Comparison of ENCODE assay signal across 8 cellular contexts in genomic region chr12:123973552-123974341, GRCh38. TPM values are rescaled to one million over a fixed set of nuclear protein-coding genes. Genes with fewer than 3 reads are reported as not detected.
A peak's percentile ranks its signal among the peaks of the same experiment; 100 is the strongest.
DNase-seq lines count a peak whose midpoint lies in the region; ATAC-seq and FAIRE-seq lines count a peak whose summit lies in the region.

No MANE protein-coding gene starts in this region.

- DNase-seq in A172 (ENCODE audit: low spot score) (peak; percentile 25), T-helper 17 cell (peak; percentile 9 to 16 (median 11)), left lobe of liver (ENCODE audit: low spot score) (peak; percentile 64), GM19239 (ENCODE audit: insufficient read length, low spot score) (no peak)
- DNase-seq in central memory CD8-positive, alpha-beta T cell (ENCODE audit: low spot score in 2 of 2) = no peak
- peak; percentile 12 for DNase-seq in stimulated activated CD4-positive, alpha-beta T cell treated with anti-CD3 and anti-CD28 coated beads, Interleukin-4, amount 100 ng/mL, for 24 hours

- H3K9me3 Mint-ChIP-seq in central memory CD8-positive, alpha-beta T cell = no peaks in the 10 kb centered on the region

- H3K27ac Mint-ChIP-seq in T-helper 17 cell = peak overlapping the region; percentile 78
- peak overlapping the region; percentile 96 for H3K27ac Mint-ChIP-seq in central memory CD8-positive, alpha-beta T cell (ENCODE audit: low read depth)

- peaks cover 5% of the 10 kb centered on the region for H3K36me3 Mint-ChIP-seq in T-helper 17 cell (ENCODE audit: low read depth)
- peaks cover 14% of the 10 kb centered on the region for H3K36me3 Mint-ChIP-seq in central memory CD8-positive, alpha-beta T cell (ENCODE audit: insufficient read depth)

- H3K4me3 Mint-ChIP-seq in T-helper 17 cell = peak overlapping the region; percentile 98
- H3K4me3 Mint-ChIP-seq in central memory CD8-positive, alpha-beta T cell = peak overlapping the region; percentile 97

- no peaks in the 10 kb centered on the region for H3K9me3 ChIP-seq in T-helper 17 cell (ENCODE audit: control insufficient read depth, low read length, poor library complexity, severe bottlenecking)

- no peaks in the 10 kb centered on the region for H3K27me3 Mint-ChIP-seq in T-helper 17 cell
- H3K27me3 Mint-ChIP-seq in central memory CD8-positive, alpha-beta T cell = no peaks in the 10 kb centered on the region

- ATAC-seq in GM18858 (IDR thresholded peaks at IDR 0.05; ENCODE audit: unreplicated experiment) = peak; percentile 8
- ATAC-seq in HG03439 (IDR thresholded peaks at IDR 0.05; ENCODE audit: unreplicated experiment) = peak; percentile 26
- ATAC-seq in T-helper 17 cell = no peak
- no peak for ATAC-seq in central memory CD8-positive, alpha-beta T cell (replicated peaks; ENCODE audit: extremely low read depth, poor library complexity, severe bottlenecking)
- ATAC-seq in left lobe of liver = peak; percentile 6

- H3K4me1 Mint-ChIP-seq in T-helper 17 cell = peaks cover 22% of the 10 kb centered on the region
- H3K4me1 Mint-ChIP-seq in central memory CD8-positive, alpha-beta T cell = peaks cover 33% of the 10 kb centered on the region

- FAIRE-seq in GM19239 (lab: Jason Lieb, UNC) = no peak

RNA-seq across cellular contexts. Expression of gene ZNF664, which starts 0.7 kb away (rescaled TPM):
- total RNA-seq in A172 (2014; rRNA removed; shearing (Covaris generic)) = 70.0 and 72.0 TPM in 2 replicates
- total RNA-seq in T-helper 17 cell (10 to 100 TPM; 33.7 to 42.1 TPM), left lobe of liver (44.5 TPM)

RNA-seq across cellular contexts. Expression of gene CCDC92, which starts 1.1 kb away (rescaled TPM):
- total RNA-seq in A172 (2014; rRNA removed; shearing (Covaris generic)) = 7.9 and 10.0 TPM in 2 replicates
- total RNA-seq in T-helper 17 cell (10 to 100 TPM; 30.1 to 46.4 TPM), left lobe of liver (21.2 TPM)

Comparison
In these comparisons a context has a peak if more than half of its experiments do, and no peak if none do; other contexts are left out.
1. DNase-seq: peak in A172 (single experiment), T-helper 17 cell (3 of 3), left lobe of liver (single experiment) and stimulated activated CD4-positive, alpha-beta T cell treated with anti-CD3 and anti-CD28 coated beads, Interleukin-4, amount 100 ng/mL, for 24 hours (single experiment); none in central memory CD8-positive, alpha-beta T cell (0 of 2) and GM19239 (single experiment).
2. ATAC-seq: peak in GM18858 (single experiment), HG03439 (single experiment) and left lobe of liver (single experiment); none in T-helper 17 cell (single experiment) and central memory CD8-positive, alpha-beta T cell (single experiment).